ENCODE assay signal across 1 cellular context in genomic region chr14:23025181-23025788, GRCh38.
TF ChIP-seq lines count a peak whose summit lies in the region.

No MANE protein-coding gene starts in this region.

TF ChIP-seq in HepG2, 621 proteins besides CTCF, POLR2A, EP300 and RAD21 (continued from another document):
- TF ChIP-seq PRDM15 (CRISPR knock-in tag; IDR thresholded peaks at IDR 0.05) (no peak), POLR2AphosphoS2 (IDR thresholded peaks at IDR 0.05; ENCODE audit: low read depth, low read length) (peak; percentile 77; the same call in 1 of the 2 replicates), XRCC5 (optimal IDR thresholded peaks at IDR 0.05; ENCODE audit: low read length) (peak; percentile 14), ZNF282 (IDR thresholded peaks at IDR 0.05; ENCODE audit: partially characterized antibody) (no peak), NRL (CRISPR knock-in tag; IDR thresholded peaks at IDR 0.05; ENCODE audit: borderline replicate concordance) (no peak), MEIS2 (CRISPR knock-in tag; IDR thresholded peaks at IDR 0.05) (no peak), ZNF776 (CRISPR knock-in tag; IDR thresholded peaks at IDR 0.05) (no peak), ZNF780A (CRISPR knock-in tag; IDR thresholded peaks at IDR 0.05) (no peak), ZNF740 (CRISPR knock-in tag; IDR thresholded peaks at IDR 0.05) (0 out of 2 replicates have a peak, but pooled peaks have one; percentile 57), TCF12 (IDR thresholded peaks at IDR 0.05) (peak; percentile 74; the same call in 1 of the 2 replicates), TCF12 (CRISPR knock-in tag; IDR thresholded peaks at IDR 0.05) (no peak), ZNF138 (CRISPR knock-in tag; IDR thresholded peaks at IDR 0.05; ENCODE audit: low read depth) (no peak), ZNF7 (CRISPR knock-in tag; IDR thresholded peaks at IDR 0.05) (no peak), POLR2G (IDR thresholded peaks at IDR 0.05; ENCODE audit: low read depth, low read length) (peak; percentile 72), PITX1 (CRISPR knock-in tag; IDR thresholded peaks at IDR 0.05) (0 out of 2 replicates have a peak, but pooled peaks have one; percentile 27), ZNF598 (CRISPR knock-in tag; IDR thresholded peaks at IDR 0.05; ENCODE audit: borderline replicate concordance) (no peak), NR2C2 (CRISPR knock-in tag; IDR thresholded peaks at IDR 0.05; ENCODE audit: borderline replicate concordance) (no peak), FOXM1 (CRISPR knock-in tag; IDR thresholded peaks at IDR 0.05) (peak; percentile 69; the same call in 1 of the 2 replicates), ZNF615 (CRISPR knock-in tag; IDR thresholded peaks at IDR 0.05; ENCODE audit: borderline replicate concordance) (0 out of 2 replicates have a peak, but pooled peaks have one; percentile 24), RORA (CRISPR knock-in tag; IDR thresholded peaks at IDR 0.05) (no peak), ZNF446 (CRISPR knock-in tag; IDR thresholded peaks at IDR 0.05) (no peak), RFX3 (CRISPR knock-in tag; IDR thresholded peaks at IDR 0.05) (no peak), FOXC1 (CRISPR knock-in tag; IDR thresholded peaks at IDR 0.05; ENCODE audit: borderline replicate concordance) (0 out of 2 replicates have a peak, but pooled peaks have one; percentile 42), ZNF296 (CRISPR knock-in tag; conservative IDR thresholded peaks at IDR 0.05) (0 out of 2 replicates have a peak, but pooled peaks have one; percentile 18), PTBP1 (IDR thresholded peaks at IDR 0.05; ENCODE audit: low read depth, low read length, poor library complexity, severe bottlenecking) (no peak), MTF2 (CRISPR knock-in tag; IDR thresholded peaks at IDR 0.05; ENCODE audit: borderline replicate concordance) (no peak), KLF16 (CRISPR knock-in tag; IDR thresholded peaks at IDR 0.05) (no peak)
